8 cellular contexts compared by ENCODE assay signal in the genomic region with DNA sequence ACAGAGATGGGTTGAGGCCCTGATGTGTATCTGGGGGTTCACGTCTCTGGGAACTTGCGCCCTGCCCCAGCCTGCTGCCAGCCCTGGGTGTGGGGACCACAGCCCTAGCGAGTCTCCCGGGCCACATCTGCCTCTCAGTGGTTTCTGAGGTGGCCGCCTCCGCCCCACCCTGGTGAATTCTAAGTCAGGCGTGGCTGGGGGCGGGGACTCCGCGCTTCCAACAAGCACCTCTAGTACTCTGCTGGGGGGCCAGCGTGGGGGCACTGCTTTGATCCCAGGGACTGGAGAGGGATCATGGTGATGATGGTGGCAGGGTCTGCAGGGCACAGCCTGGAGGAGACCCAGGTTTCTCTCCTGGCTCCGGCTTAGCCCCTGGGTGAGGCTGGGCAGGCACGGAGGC. TPM values are rescaled to one million over a fixed set of nuclear protein-coding genes. Genes with fewer than 3 reads are reported as not detected.
DNase-seq lines count a peak whose midpoint lies in the region; ATAC-seq and TF ChIP-seq lines count a peak whose summit lies in the region.

No MANE protein-coding gene starts in this region.

- H3K27me3 ChIP-seq in A673 (replicated peaks; ENCODE audit: insufficient read depth, low read depth, low read length, poor library complexity), result no peaks in the 10 kb centered on the region

- no peak overlapping the region for H3K27ac ChIP-seq in A673 (ENCODE audit: low read depth, low read length, poor library complexity, severe bottlenecking)

- no peaks in the 10 kb centered on the region for H3K36me3 ChIP-seq in A673 (ENCODE audit: insufficient read depth, low read length, poor library complexity, severe bottlenecking)

- no TSS peak for BruUV-seq in A673 (replicated peaks; lab: Mats Ljungman, UMichigan)

- peak overlapping the region; percentile 17 for H3K4me3 Mint-ChIP-seq in natural killer cell

- peaks cover 5 to 10% of the 10 kb centered on the region in 2 donors for H3K27me3 Mint-ChIP-seq in natural killer cell (ENCODE audit: low read depth in 2 of 2)

- ATAC-seq in HG02678 (IDR thresholded peaks at IDR 0.05; ENCODE audit: unreplicated experiment), result peak; percentile 47
- peak; percentile 48 to 71 (median 65) for ATAC-seq in natural killer cell
- no peak for ATAC-seq in GM21381 (IDR thresholded peaks at IDR 0.05; ENCODE audit: unreplicated experiment)

- H3K4me1 Mint-ChIP-seq in natural killer cell, result peaks cover 7 to 16% of the 10 kb centered on the region in 2 donors

- H3K27ac Mint-ChIP-seq in natural killer cell, result peak overlapping the region in 1 of 2 donors; percentile 27

- intact Hi-C loops in natural killer cell (cut with micrococcal nuclease) (no loop called here), A673 (cut with micrococcal nuclease; ENCODE audit: unreplicated experiment) (no loop called here)

- H3K36me3 Mint-ChIP-seq in natural killer cell, result no peaks in the 10 kb centered on the region

- TF ChIP-seq CTCF in natural killer cell (IDR thresholded peaks at IDR 0.05), result no peak
- no peak for TF ChIP-seq CTCF in A673 (conservative IDR thresholded peaks at IDR 0.05; ENCODE audit: low read depth, low read length)

- peak; percentile 56 for DNase-seq in AG20443 (ENCODE audit: low spot score)
- peak; percentile 45 for DNase-seq in activated effector memory CD4-positive, alpha-beta T cell treated with Interleukin-2 at 50 U/mL for 16 hours
- peak; percentile 40 for DNase-seq in natural killer cell
- DNase-seq in A673 (ENCODE audit: low spot score), result no peak
- no peak for DNase-seq in NCI-H2196 treated with DMSO at 0.1 percent for 48 hours (lab: John Stamatoyannopoulos, UW; ENCODE audit: unreplicated experiment)
- no peak for DNase-seq in kidney glomerular epithelial cell (lab: John Stamatoyannopoulos, UW)

- CTCF ChIA-PET in A673 (lab: Charles Lee), result no interaction called here

- POLR2A ChIA-PET in A673 (lab: Charles Lee; ENCODE audit: low non-redundant PET), result no interaction called here

- no peak overlapping the region for H3K4me3 ChIP-seq in A673 (ENCODE audit: low read depth, low read length, poor library complexity, severe bottlenecking)

- no peaks in the 10 kb centered on the region for H3K9me3 Mint-ChIP-seq in natural killer cell

- peaks cover 37% of the 10 kb centered on the region for H3K4me1 ChIP-seq in A673 (ENCODE audit: insufficient read depth, low read length, poor library complexity, severe bottlenecking)

- H3K9me3 ChIP-seq in A673 (ENCODE audit: low read depth, low read length, poor library complexity, severe bottlenecking), result no peaks in the 10 kb centered on the region

RNA-seq across cellular contexts. Expression of gene GLIS2, which starts 3.6 kb away (rescaled TPM):
- total RNA-seq in natural killer cell (under 1 TPM in 2 of 3 donors, not detected in 1; 0.05 to 0.35 TPM), A673 (2021) (10.6 and 15.4 TPM in 2 replicates)

RNA-seq across cellular contexts. Expression of gene PAM16, which starts 31.7 kb away (rescaled TPM):
- total RNA-seq in natural killer cell, result 10 to 100 TPM; 29.4 to 42.7 (median 39.0) TPM
- total RNA-seq in A673 (2021), result 89.7 and 90.3 TPM in 2 replicates

RNA-seq across cellular contexts. Expression of gene TFAP4, which starts 46.6 kb away (rescaled TPM):
- total RNA-seq in natural killer cell (1 to 10 TPM; 6.5 to 9.6 (median 8.9) TPM), A673 (2021) (41.5 and 42.4 TPM in 2 replicates)

RNA-seq across cellular contexts. Expression of gene VASN, which starts 52.2 kb away (rescaled TPM):
- total RNA-seq in natural killer cell (under 1 TPM; 0.35 to 0.93 (median 0.78) TPM), A673 (2021) (5.4 and 6.6 TPM in 2 replicates)

Comparison
In these comparisons a context has a peak if more than half of its experiments do, and no peak if none do; other contexts are left out.
1. DNase-seq: peak in AG20443 (single experiment), activated effector memory CD4-positive, alpha-beta T cell treated with Interleukin-2 at 50 U/mL for 16 hours (single experiment) and natural killer cell (single experiment); none in A673 (single experiment), NCI-H2196 treated with DMSO at 0.1 percent for 48 hours (single experiment) and kidney glomerular epithelial cell (single experiment).